In genomic region chr13:33763021-33763420, GRCh38 we compare ENCODE assay signal across 21 cellular contexts. TPM values are rescaled to one million over a fixed set of nuclear protein-coding genes. Genes with fewer than 3 reads are reported as not detected.
A peak's percentile ranks its signal among the peaks of the same experiment; 100 is the strongest.
DNase-seq lines count a peak whose midpoint lies in the region; ATAC-seq, FAIRE-seq and TF ChIP-seq lines count a peak whose summit lies in the region.
"Had no signal": no experiment of that assay in that cellular context is flagged by ENCODE, and none has a peak within 500 bp of the region (broad histone marks: within the 10 kb centered on the region; RNA-seq: fewer than 3 reads in every experiment).

No MANE protein-coding gene starts in this region.

- no peaks in the 10 kb centered on the region for H3K27me3 Mint-ChIP-seq in astrocyte (ENCODE audit: low read depth, unreplicated experiment)
- no peaks in the 10 kb centered on the region for H3K27me3 Mint-ChIP-seq in WTC11 (ENCODE audit: low read depth)

- H3K36me3 ChIP-seq in SK-N-SH (replicated peaks in 1 of 2; ENCODE audit: control insufficient read depth in 1 of 2, insufficient read depth in 2 of 2, low read length in 1 of 2) = no peaks in the 10 kb centered on the region
- no peaks in the 10 kb centered on the region for H3K36me3 ChIP-seq in astrocyte (ENCODE audit: insufficient read depth, low read length)
- H3K36me3 ChIP-seq: MG63, SJCRH30 had no signal

- FAIRE-seq in astrocyte (lab: Jason Lieb, UNC) (no peak), HTR-8/SVneo (lab: Jason Lieb, UNC) (no peak)
- FAIRE-seq: H1 had no signal

- intact Hi-C loops in posterior cingulate gyrus (cut with DNase I) = no loop called here

- peak overlapping the region; percentile 71; the same call in 1 of the 2 replicates for H2AFZ ChIP-seq in SK-N-SH (ENCODE audit: low read depth)
- no peak overlapping the region for H2AFZ ChIP-seq in astrocyte (ENCODE audit: low read depth, low read length)

- H3K4me3 Mint-ChIP-seq in astrocyte (ENCODE audit: unreplicated experiment) = no peak overlapping the region
- H3K4me3 Mint-ChIP-seq in WTC11 = no peak overlapping the region
- H3K4me3 Mint-ChIP-seq: B cell had no signal

- H3K4me1 ChIP-seq in SK-N-SH (ENCODE audit: control insufficient read depth in 1 of 2, insufficient read depth in 2 of 2, low read depth in 1 of 2, low read length in 1 of 2) (no peaks in the 10 kb centered on the region), astrocyte (ENCODE audit: insufficient read depth, low read length) (no peaks in the 10 kb centered on the region)

- no peaks in the 10 kb centered on the region for H3K36me3 Mint-ChIP-seq in astrocyte (ENCODE audit: low read depth, unreplicated experiment)
- peaks cover 3% of the 10 kb centered on the region; the same call in 1 of the 2 replicates for H3K36me3 Mint-ChIP-seq in WTC11

- H3F3A ChIP-seq in SK-N-SH (replicated peaks; ENCODE audit: insufficient read depth) = no peaks in the 10 kb centered on the region

- peaks cover 2% of the 10 kb centered on the region for H3K9me3 Mint-ChIP-seq in astrocyte (ENCODE audit: unreplicated experiment)
- H3K9me3 Mint-ChIP-seq in WTC11 = peaks cover 9% of the 10 kb centered on the region

- no peak for TF ChIP-seq EP300 in SK-N-SH (IDR thresholded peaks at IDR 0.05; ENCODE audit: borderline replicate concordance in 1 of 2, low read depth in 1 of 2, low read length in 1 of 2)

- 64% methylated on average over 2 of the region's 2 CpGs for WGBS in SK-N-SH (ENCODE audit: low lambda C conversion rate)

- H3K27ac ChIP-seq in SK-N-SH (ENCODE audit: low read depth in 2 of 2, low read length in 1 of 2) (0 out of 4 replicates have a peak overlapping the region, but pooled peaks of 1 of the 2 experiments have one; percentile 5), astrocyte (ENCODE audit: low read depth, low read length) (no peak overlapping the region)
- H3K27ac ChIP-seq: 22Rv1, KMS-11, SJCRH30 had no signal

- H3K4me3 ChIP-seq in SK-N-SH (ENCODE audit: low read depth in 2 of 2, low read length in 1 of 2) (0 out of 4 replicates have a peak overlapping the region, but pooled peaks of 1 of the 2 experiments have one; percentile 2), astrocyte (ENCODE audit: insufficient read depth, low read depth, low read length) (no peak overlapping the region), fibroblast of the aortic adventitia (ENCODE audit: low read depth, low read length) (no peak overlapping the region)
- H3K4me3 ChIP-seq: MG63, SJCRH30 had no signal

- H3K9ac ChIP-seq in SK-N-SH = no peak overlapping the region
- H3K9ac ChIP-seq in astrocyte (ENCODE audit: low read length) = no peak overlapping the region
- H3K9ac ChIP-seq: KMS-11 had no signal

- CTCF ChIA-PET in SK-N-SH (lab: Yijun Ruan, JAX) (interaction anchor here (0.8 to 1.0 kb wide), 2 partner anchors 15 to 21 kb away, joined by 3 read pairs; no protein-coding TSS in a partner anchor), WTC11 (lab: Charles Lee) (no interaction called here)

- no peak for ATAC-seq in SK-N-SH treated with all-trans-retinoic acid at 6 μM for 48 hours
- no peak for ATAC-seq in GM21717 (IDR thresholded peaks at IDR 0.05; ENCODE audit: unreplicated experiment)
- no peak for ATAC-seq in WTC11
- ATAC-seq: Panc1 had no signal

- H3K27ac Mint-ChIP-seq in astrocyte (ENCODE audit: unreplicated experiment) (no peak overlapping the region), WTC11 (no peak overlapping the region)
- H3K27ac Mint-ChIP-seq: B cell had no signal

- H3K9me2 ChIP-seq in SK-N-SH = no peaks in the 10 kb centered on the region

- H3K27me3 ChIP-seq in SK-N-SH (ENCODE audit: insufficient read depth) (no peaks in the 10 kb centered on the region), astrocyte (ENCODE audit: insufficient read depth, low read length) (no peaks in the 10 kb centered on the region)
- H3K27me3 ChIP-seq: MG63, SJCRH30 had no signal

- POLR2A ChIA-PET in SK-N-SH (lab: Yijun Ruan, JAX) = interaction anchor here (0.6 kb wide), 1 partner anchor 15 kb away, joined by 3 read pairs; no protein-coding TSS in a partner anchor
- POLR2A ChIA-PET in WTC11 (lab: Charles Lee) = no interaction called here

- DNase-seq in SK-N-SH (no peak), astrocyte (ENCODE audit: low read depth) (peak; percentile 63), fibroblast of the aortic adventitia (ENCODE audit: low read depth) (peak; percentile 62), posterior cingulate gyrus (no peak), HTR-8/SVneo (ENCODE audit: insufficient read length, low spot score) (no peak), WTC11 (ENCODE audit: low spot score) (no peak)
- DNase-seq: COR-L47, GDM1, MG63, NCI-H1048, NCI-H1436, NCI-H1930, NCI-H226, SJCRH30 had no signal

- no peaks in the 10 kb centered on the region for H3K4me1 Mint-ChIP-seq in astrocyte (ENCODE audit: low read depth, unreplicated experiment)
- H3K4me1 Mint-ChIP-seq in WTC11 = no peaks in the 10 kb centered on the region
- H3K4me1 Mint-ChIP-seq: B cell had no signal

- no peak for TF ChIP-seq RAD21 in SK-N-SH (IDR thresholded peaks at IDR 0.05; ENCODE audit: low read length)

- H3K79me2 ChIP-seq in SK-N-SH (ENCODE audit: insufficient read depth) = no peaks in the 10 kb centered on the region
- no peaks in the 10 kb centered on the region for H3K79me2 ChIP-seq in astrocyte (ENCODE audit: insufficient read depth, low read length)

- H3K9me3 ChIP-seq in SK-N-SH = no peaks in the 10 kb centered on the region
- no peaks in the 10 kb centered on the region for H3K9me3 ChIP-seq in astrocyte (ENCODE audit: insufficient read depth, low read depth, low read length)
- H3K9me3 ChIP-seq: MG63, SJCRH30 had no signal

- H4K20me1 ChIP-seq in SK-N-SH (ENCODE audit: insufficient read depth) (no peaks in the 10 kb centered on the region), astrocyte (ENCODE audit: insufficient read depth, low read length) (no peaks in the 10 kb centered on the region)

- TF ChIP-seq CTCF in SK-N-SH (IDR thresholded peaks at IDR 0.05) = no peak
- TF ChIP-seq CTCF in astrocyte (IDR thresholded peaks at IDR 0.05; ENCODE audit: insufficient read depth, low read depth, low read length) = no peak
- no peak for TF ChIP-seq CTCF in fibroblast of the aortic adventitia (IDR thresholded peaks at IDR 0.05; ENCODE audit: insufficient read depth, low read length)
- TF ChIP-seq CTCF in WTC11 (IDR thresholded peaks at IDR 0.05) = no peak

- H3K4me2 ChIP-seq in SK-N-SH (no peak overlapping the region), astrocyte (ENCODE audit: low read length) (no peak overlapping the region)
- H3K4me2 ChIP-seq: KMS-11 had no signal

TF ChIP-seq in SK-N-SH, 30 proteins besides CTCF, POLR2A, EP300 and RAD21:
- TF ChIP-seq RXRA (IDR thresholded peaks at IDR 0.05; ENCODE audit: borderline replicate concordance, low read depth) (no peak), NRF1 (IDR thresholded peaks at IDR 0.05; ENCODE audit: low read depth, low read length) (no peak), MXI1 (IDR thresholded peaks at IDR 0.05; ENCODE audit: low read depth, low read length) (no peak), FOXM1 (IDR thresholded peaks at IDR 0.05; ENCODE audit: low read depth) (no peak), MAX (IDR thresholded peaks at IDR 0.05; ENCODE audit: low read depth) (no peak), TCF12 (IDR thresholded peaks at IDR 0.05) (no peak), SIN3A (IDR thresholded peaks at IDR 0.05; ENCODE audit: borderline replicate concordance, low read depth, low read length) (no peak)

TF ChIP-seq in SK-N-SH treated with all-trans-retinoic acid at 6 μM for 48 hours, 23 proteins besides CTCF, POLR2A, EP300 and RAD21:
- no peak for TF ChIP-seq ZNF8 (CRISPR knock-in tag; IDR thresholded peaks at IDR 0.05)
- no peak for TF ChIP-seq RARB (CRISPR knock-in tag; IDR thresholded peaks at IDR 0.05)
TF ChIP-seq in SK-N-SH treated with all-trans-retinoic acid at 6 μM for 48 hours: peak in this region for 0.

TF ChIP-seq in WTC11, 78 proteins besides CTCF, POLR2A, EP300 and RAD21 (continues in another document):
- no peak for TF ChIP-seq CDX4 (CRISPR knock-in tag; IDR thresholded peaks at IDR 0.05; ENCODE audit: borderline replicate concordance)
- TF ChIP-seq PREB (CRISPR knock-in tag; IDR thresholded peaks at IDR 0.05; ENCODE audit: borderline replicate concordance) = no peak
- TF ChIP-seq ATF2 (CRISPR knock-in tag; IDR thresholded peaks at IDR 0.05; ENCODE audit: borderline replicate concordance, low read depth) = no peak
- no peak for TF ChIP-seq ATF1 (CRISPR knock-in tag; IDR thresholded peaks at IDR 0.05)

RNA-seq across cellular contexts. Expression of gene RFC3, which starts 54.9 kb away (rescaled TPM):
- polyA plus RNA-seq in SK-N-SH (2012; rRNA removed) = 15.0 and 15.8 TPM in 2 replicates
- polyA plus RNA-seq in SK-N-SH (2012; cell fraction: cytosol; rRNA removed) = 20.1 and 22.5 TPM in 2 replicates
- polyA plus RNA-seq in SK-N-SH (2012; cell fraction: nucleus; rRNA removed) = 12.3 and 17.9 TPM in 2 replicates
- total RNA-seq in astrocyte = 5.4 and 8.2 TPM in 2 replicates
- 10.2 and 38.9 TPM in 2 replicates for total RNA-seq in fibroblast of the aortic adventitia (ENCODE audit: low replicate concordance)
- total RNA-seq in WTC11 (2021) = 37.0 to 40.6 TPM (median 37.8 TPM) in 3 replicates

Comparison
In these comparisons a context has a peak if more than half of its experiments do, and no peak if none do; other contexts are left out.
1. DNase-seq: peak in astrocyte (single experiment) and fibroblast of the aortic adventitia (single experiment); none in SK-N-SH (single experiment), posterior cingulate gyrus (0 of 10), HTR-8/SVneo (single experiment) and WTC11 (single experiment).